ENCODE assay signal across 1 cellular context in the genomic region with DNA sequence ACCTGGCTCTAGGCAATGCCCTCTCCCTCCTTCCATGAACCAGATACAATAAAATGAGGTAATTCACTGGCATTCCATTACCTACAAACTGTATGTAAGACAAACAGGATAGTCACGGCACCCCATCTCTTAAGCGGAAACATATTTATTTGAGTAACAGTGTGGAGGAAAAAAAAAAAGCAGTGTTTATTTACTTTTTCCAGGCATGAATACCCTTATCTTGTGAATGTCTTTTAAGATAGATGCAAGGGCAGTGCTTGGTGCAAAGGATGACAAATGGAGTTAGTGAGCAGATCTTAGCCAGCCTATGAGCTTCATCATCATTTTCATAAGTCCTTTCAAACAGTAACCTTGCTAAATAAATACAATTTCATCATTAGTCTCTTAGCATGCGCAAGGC.
TF ChIP-seq lines count a peak whose summit lies in the region.

No MANE protein-coding gene starts in this region.

TF ChIP-seq in HEK293T, 16 proteins besides CTCF, POLR2A, EP300 and RAD21 (continued from another document):
- TF ChIP-seq L3MBTL2 (conservative IDR thresholded peaks at IDR 0.05) = no peak
- no peak for TF ChIP-seq BHLHE40 (IDR thresholded peaks at IDR 0.05; ENCODE audit: borderline replicate concordance)
